27 cellular contexts compared by ENCODE assay signal in the genomic region with DNA sequence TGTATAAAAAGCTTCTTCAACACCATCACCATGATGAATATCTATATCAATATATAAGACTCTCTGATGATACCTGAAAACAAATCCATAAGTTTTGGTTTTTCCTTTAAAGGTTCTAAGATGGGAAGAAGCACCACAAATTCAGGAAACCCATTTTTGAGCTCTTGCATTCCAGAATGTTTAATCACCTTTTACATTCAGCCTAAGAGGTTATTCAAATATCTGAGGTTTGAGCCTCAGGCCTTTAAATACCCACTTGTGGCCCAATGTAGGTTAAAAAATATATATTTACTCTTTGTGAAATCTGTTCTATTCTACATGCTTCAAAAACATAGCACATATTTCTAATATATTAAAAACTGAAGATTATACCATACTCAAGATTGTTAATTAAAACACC. TPM values are rescaled to one million over a fixed set of nuclear protein-coding genes. Genes with fewer than 3 reads are reported as not detected.
DNase-seq lines count a peak whose midpoint lies in the region; ATAC-seq and TF ChIP-seq lines count a peak whose summit lies in the region.
"Had no signal": no experiment of that assay in that cellular context is flagged by ENCODE, and none has a peak within 500 bp of the region (broad histone marks: within the 10 kb centered on the region; RNA-seq: fewer than 3 reads in every experiment).

No MANE protein-coding gene starts in this region.

- H3K4me3 ChIP-seq in mammary epithelial cell (replicated peaks in 1 of 3; ENCODE audit: insufficient read depth in 1 of 3, low read depth in 2 of 3, low read length in 3 of 3) (no peak overlapping the region), adipocyte (ENCODE audit: low read length) (no peak overlapping the region), fibroblast of pulmonary artery (replicated peaks; ENCODE audit: low read depth, low read length) (no peak overlapping the region)
- H3K4me3 ChIP-seq: colonic mucosa, skin epidermis had no signal

- intact Hi-C loops in mammary epithelial cell (cut with micrococcal nuclease), result no loop called here
- intact Hi-C loops in MCF 10A (cut with micrococcal nuclease), result no loop called here
- intact Hi-C loops in left cardiac atrium (cut with DNase I), result no loop called here

- no peak overlapping the region for H3K27ac ChIP-seq in mammary epithelial cell (ENCODE audit: insufficient read depth, low read depth, low read length)
- H3K27ac ChIP-seq: 22Rv1, colonic mucosa, skin epidermis had no signal

- H3K9ac ChIP-seq in mammary epithelial cell (ENCODE audit: insufficient read depth, low read length) (no peak overlapping the region), adipocyte (ENCODE audit: low read length) (no peak overlapping the region)

- H3K36me3 Mint-ChIP-seq in MCF 10A (ENCODE audit: insufficient read depth, unreplicated experiment), result peaks cover 50% of the 10 kb centered on the region

- POLR2A ChIA-PET in MCF 10A (lab: Yijun Ruan, JAX), result interaction anchor here (0.6 to 1.7 kb wide), 2 partner anchors 17 to 1686 kb away, joined by 3 to 4 read pairs; no protein-coding TSS in a partner anchor

- no peak overlapping the region for H2AFZ ChIP-seq in mammary epithelial cell (ENCODE audit: low read depth, low read length)

- H3K4me1 ChIP-seq in mammary epithelial cell (ENCODE audit: insufficient read depth, low read length) (peaks cover 10% of the 10 kb centered on the region), adipocyte (ENCODE audit: control insufficient read depth, insufficient read depth, low read length) (peaks cover 6% of the 10 kb centered on the region)
- H3K4me1 ChIP-seq: colonic mucosa had no signal

- TF ChIP-seq CTCF in mammary epithelial cell (conservative IDR thresholded peaks at IDR 0.05 in 1 of 2, IDR thresholded peaks at IDR 0.05 in 1 of 2; ENCODE audit: extremely low read depth in 1 of 2, insufficient read depth in 1 of 2, low read depth in 1 of 2, low read length in 2 of 2) (no peak), MCF 10A (IDR thresholded peaks at IDR 0.05; ENCODE audit: unreplicated experiment) (no peak), fibroblast of pulmonary artery (IDR thresholded peaks at IDR 0.05; ENCODE audit: low read length, missing control alignments) (no peak)

- H3K27ac Mint-ChIP-seq in MCF 10A (ENCODE audit: low read depth, unreplicated experiment), result no peak overlapping the region
- H3K27ac Mint-ChIP-seq: activated CD8-positive, alpha-beta T cell treated with anti-CD3 and anti-CD28 coated beads for 36 hours; B cell; endodermal cell; naive B cell had no signal

- no peaks in the 10 kb centered on the region for H3K9me3 ChIP-seq in mammary epithelial cell (replicated peaks; ENCODE audit: insufficient read depth, low read length)
- H3K9me3 ChIP-seq in adipocyte (ENCODE audit: control insufficient read depth, low read length), result no peaks in the 10 kb centered on the region
- H3K9me3 ChIP-seq: colonic mucosa had no signal

- in situ Hi-C loops in mammary epithelial cell (cut with MboI; ENCODE audit: low sequenced_read_pairs in 2 of 2), result no loop called here

- ATAC-seq in left cardiac atrium, result no peak
- ATAC-seq in HG03354 (IDR thresholded peaks at IDR 0.05; ENCODE audit: poor library complexity, severe bottlenecking, unreplicated experiment), result no peak
- ATAC-seq: activated CD4-positive, CD25-positive, alpha-beta regulatory T cell treated with anti-CD3 and anti-CD28 coated beads, Interleukin-2, amount 50 U/mL, for 24 hours; activated CD8-positive, alpha-beta T cell treated with anti-CD3 and anti-CD28 coated beads for 36 hours; HepG2 had no signal

- BruUV-seq in mammary epithelial cell (replicated peaks; lab: Mats Ljungman, UMichigan) (no TSS peak), MCF 10A (replicated peaks; lab: Mats Ljungman, UMichigan) (no TSS peak)

- H3K4me3 Mint-ChIP-seq in MCF 10A (ENCODE audit: unreplicated experiment), result no peak overlapping the region
- H3K4me3 Mint-ChIP-seq: activated CD8-positive, alpha-beta T cell treated with anti-CD3 and anti-CD28 coated beads for 36 hours; B cell; endodermal cell; naive B cell had no signal

- no peaks in the 10 kb centered on the region for H3K4me1 Mint-ChIP-seq in MCF 10A (ENCODE audit: insufficient read depth, unreplicated experiment)
- H3K4me1 Mint-ChIP-seq: B cell, naive B cell had no signal

- H3K36me3 ChIP-seq in mammary epithelial cell (ENCODE audit: insufficient read depth, low read length) (peaks cover 17% of the 10 kb centered on the region), adipocyte (ENCODE audit: control insufficient read depth, insufficient read depth, low read length, severe bottlenecking) (peaks cover 63% of the 10 kb centered on the region)
- H3K36me3 ChIP-seq: colonic mucosa had no signal

- peaks cover 39% of the 10 kb centered on the region for H3K79me2 ChIP-seq in mammary epithelial cell (ENCODE audit: insufficient read depth, low read length)

- CTCF ChIA-PET in mammary epithelial cell (lab: Charles Lee; ENCODE audit: low non-redundant PET), result no interaction called here
- CTCF ChIA-PET in MCF 10A (lab: Yijun Ruan, JAX), result interaction anchor here (0.5 to 1.1 kb wide), 3 partner anchors 10 to 95 kb away, joined by 3 read pairs; no protein-coding TSS in a partner anchor

- no peaks in the 10 kb centered on the region for H3K9me3 Mint-ChIP-seq in MCF 10A (ENCODE audit: unreplicated experiment)
- H3K9me3 Mint-ChIP-seq: activated CD8-positive, alpha-beta T cell treated with anti-CD3 and anti-CD28 coated beads for 36 hours; endodermal cell; naive B cell had no signal

- H3K27me3 Mint-ChIP-seq in MCF 10A (ENCODE audit: insufficient read depth, unreplicated experiment), result no peaks in the 10 kb centered on the region
- H3K27me3 Mint-ChIP-seq: activated CD8-positive, alpha-beta T cell treated with anti-CD3 and anti-CD28 coated beads for 36 hours; B cell; naive B cell had no signal

- H3K4me2 ChIP-seq in mammary epithelial cell (ENCODE audit: insufficient read depth, low read depth, low read length), result no peak overlapping the region

- H3K27me3 ChIP-seq in mammary epithelial cell (ENCODE audit: insufficient read depth, low read length) (no peaks in the 10 kb centered on the region), adipocyte (replicated peaks; ENCODE audit: control insufficient read depth, insufficient read depth, low read length) (no peaks in the 10 kb centered on the region)
- H3K27me3 ChIP-seq: colonic mucosa had no signal

- DNase-seq in mammary epithelial cell, result peak; percentile 5
- DNase-seq in MCF 10A (ENCODE audit: unreplicated experiment), result no peak
- peak; percentile 42 for DNase-seq in adipocyte (ENCODE audit: low read depth)
- peak; percentile 33 for DNase-seq in fibroblast of pulmonary artery (ENCODE audit: low read depth)
- no peak for DNase-seq in left cardiac atrium
- no peak for DNase-seq in NCI-H2081 treated with DMSO at 0.1 percent for 48 hours (lab: John Stamatoyannopoulos, UW)
- DNase-seq in RKO (ENCODE audit: low spot score), result no peak
- DNase-seq: activated CD8-positive, alpha-beta T cell treated with anti-CD3 and anti-CD28 coated beads for 36 hours; activated gamma-delta T cell; colonic mucosa; DMS53; endodermal cell; glutamatergic neuron; naive B cell; NCI-H1105; NCI-H2029; NCI-H2227 treated with DMSO at 0.1 percent for 48 hours; nucleus accumbens; SHP77 treated with DMSO at 0.1 percent for 48 hours; stimulated activated CD4-positive, alpha-beta T cell treated with anti-CD3 and anti-CD28 coated beads, Interleukin-1b, Interleukin-23, amount 100 ng/mL, for 48 hours; trophoblast cell had no signal

- dilution Hi-C loops in mammary epithelial cell (cut with HindIII; ENCODE audit: low sequenced_read_pairs), result no loop called here

- H4K20me1 ChIP-seq in mammary epithelial cell (ENCODE audit: insufficient read depth, low read length), result no peaks in the 10 kb centered on the region

RNA-seq across cellular contexts. Expression of a gene that starts 17.6 kb away (rescaled TPM):
- total RNA-seq in mammary epithelial cell (100 to 1,000 TPM in 1 of 2 donors, 10 to 100 TPM in 1; 56.7 to 105 TPM), MCF 10A (2022) (105 and 118 TPM in 2 replicates), left cardiac atrium (10 to 100 TPM; 42.8 to 59.4 TPM)
- 120 TPM for polyA plus RNA-seq in mammary epithelial cell
- polyA minus RNA-seq in mammary epithelial cell, result 83.4 TPM

Comparison
In these comparisons a context has a peak if more than half of its experiments do, and no peak if none do; other contexts are left out.
1. DNase-seq: peak in mammary epithelial cell (single experiment), adipocyte (single experiment) and fibroblast of pulmonary artery (single experiment); none in MCF 10A (single experiment), left cardiac atrium (single experiment), NCI-H2081 treated with DMSO at 0.1 percent for 48 hours (single experiment) and RKO (single experiment).